Comparison of ENCODE assay signal across 10 cellular contexts in genomic region chr3:56926513-56927282, GRCh38.
DNase-seq lines count a peak whose midpoint lies in the region; ATAC-seq, FAIRE-seq and TF ChIP-seq lines count a peak whose summit lies in the region.
"Had no signal": no experiment of that assay in that cellular context is flagged by ENCODE, and none has a peak within 500 bp of the region (broad histone marks: within the 10 kb centered on the region; RNA-seq: fewer than 3 reads in every experiment).

No MANE protein-coding gene starts in this region.

- no peak overlapping the region for H3K27ac ChIP-seq in HEK293 (ENCODE audit: extremely low read depth, low read depth, low read length)
- H3K27ac ChIP-seq in lung (ENCODE audit: low read depth in 1 of 2, low read length in 1 of 2), result peak overlapping the region; percentile 10 to 70

- WGBS in lung, 2 donors, result 63 to 73% methylated on average over 3 of the region's 3 CpGs

- peaks cover 1% of the 10 kb centered on the region for H3K4me1 ChIP-seq in HEK293 (ENCODE audit: control insufficient read depth, insufficient read depth, low read length)
- peaks cover 16 to 19% of the 10 kb centered on the region in 2 donors for H3K4me1 ChIP-seq in lung (ENCODE audit: control insufficient read depth in 2 of 2, insufficient read depth in 2 of 2, low read length in 2 of 2)

- H3K36me3 ChIP-seq in HEK293 (ENCODE audit: control insufficient read depth in 2 of 2, insufficient read depth in 1 of 2, low read length in 2 of 2) (no peaks in the 10 kb centered on the region), bronchial epithelial cell (ENCODE audit: control insufficient read depth, insufficient read depth, low read length) (no peaks in the 10 kb centered on the region), lung (ENCODE audit: control insufficient read depth in 2 of 2, insufficient read depth in 2 of 2, low read length in 2 of 2) (no peaks in the 10 kb centered on the region)

- POLR2A ChIA-PET in AG04449 (lab: Yijun Ruan, JAX) (no interaction called here), HEK293 (lab: Yijun Ruan, JAX) (no interaction called here)

- H3K27me3 ChIP-seq in bronchial epithelial cell (ENCODE audit: control insufficient read depth, insufficient read depth, low read length) (no peaks in the 10 kb centered on the region), lung (ENCODE audit: control insufficient read depth, insufficient read depth) (no peaks in the 10 kb centered on the region)

- H3K4me3 ChIP-seq in AG04449 (ENCODE audit: low read depth, low read length), result no peak overlapping the region
- no peak overlapping the region for H3K4me3 ChIP-seq in HEK293 (ENCODE audit: low read depth, low read length)
- no peak overlapping the region for H3K4me3 ChIP-seq in bronchial epithelial cell (ENCODE audit: low read depth, low read length)
- H3K4me3 ChIP-seq in lung, result no peak overlapping the region

- no peak for ATAC-seq in lung (ENCODE audit: insufficient read depth, low FRiP score)
- no peak for ATAC-seq in left colon

- DNase-seq in AG04449 (ENCODE audit: low read depth, low spot score) (peak; percentile 5), bronchial epithelial cell (ENCODE audit: low read depth) (peak; percentile 54), lung (ENCODE audit: low spot score) (no peak), left colon (no peak), NCI-H146 (lab: John Stamatoyannopoulos, UW) (no peak)
- DNase-seq in stimulated activated CD8-positive, alpha-beta memory T cell treated with anti-CD3 and anti-CD28 coated beads, Interleukin-4, amount 100 ng/mL, for 48 hours, result no peak
- DNase-seq in stimulated activated CD4-positive, alpha-beta T cell treated with anti-CD3 and anti-CD28 coated beads, Interleukin-1b, Interleukin-23, amount 100 ng/mL, for 48 hours, result no peak

- CTCF ChIA-PET in AG04449 (lab: Yijun Ruan, JAX), result no interaction called here
- CTCF ChIA-PET in HEK293 (lab: Yijun Ruan, JAX), result no interaction called here

- TF ChIP-seq CTCF in AG04449 (IDR thresholded peaks at IDR 0.05; ENCODE audit: insufficient read depth, low read length, missing control alignments) (no peak), HEK293 (tag by site-specific recombination; IDR thresholded peaks at IDR 0.05) (no peak), bronchial epithelial cell (IDR thresholded peaks at IDR 0.05; ENCODE audit: insufficient read depth, low read length, severe bottlenecking) (no peak), lung (IDR thresholded peaks at IDR 0.05; ENCODE audit: control extremely low read depth, extremely low read depth) (no peak)

- intact Hi-C loops in left colon (cut with DNase I, micrococcal nuclease), result no loop called here

- H3K9me3 ChIP-seq in HEK293 (ENCODE audit: control insufficient read depth, insufficient read depth, low read depth, low read length) (no peaks in the 10 kb centered on the region), lung (ENCODE audit: control insufficient read depth in 2 of 2, insufficient read depth in 1 of 2, low read length in 1 of 2) (no peaks in the 10 kb centered on the region)

- no peak for FAIRE-seq in bronchial epithelial cell (lab: Jason Lieb, UNC)
- FAIRE-seq: colon, D721Med had no signal

TF ChIP-seq in HEK293, 187 proteins besides CTCF, POLR2A, EP300 and RAD21 (continues in another document):
- TF ChIP-seq MYNN (tag by site-specific recombination; IDR thresholded peaks at IDR 0.05; ENCODE audit: borderline replicate concordance) (no peak), ZBTB49 (tag by site-specific recombination; IDR thresholded peaks at IDR 0.05; ENCODE audit: low read depth) (no peak), PRDM6 (tag by site-specific recombination; IDR thresholded peaks at IDR 0.05) (peak; percentile 48), FEZF1 (tag by site-specific recombination; IDR thresholded peaks at IDR 0.05) (no peak), ZBTB44 (tag by site-specific recombination; IDR thresholded peaks at IDR 0.05) (no peak), PRDM2 (tag by site-specific recombination; IDR thresholded peaks at IDR 0.05; ENCODE audit: borderline replicate concordance) (no peak), ZNF76 (tag by site-specific recombination; IDR thresholded peaks at IDR 0.05; ENCODE audit: borderline replicate concordance, low read depth) (no peak), ZNF169 (tag by site-specific recombination; IDR thresholded peaks at IDR 0.05) (no peak), GLI4 (tag by site-specific recombination; IDR thresholded peaks at IDR 0.05) (no peak), GLIS1 (tag by site-specific recombination; IDR thresholded peaks at IDR 0.05) (peak; percentile 83)

Comparison
In these comparisons a context has a peak if more than half of its experiments do, and no peak if none do; other contexts are left out.
1. DNase-seq: peak in AG04449 (single experiment) and bronchial epithelial cell (single experiment); none in lung (single experiment), stimulated activated CD8-positive, alpha-beta memory T cell treated with anti-CD3 and anti-CD28 coated beads, Interleukin-4, amount 100 ng/mL, for 48 hours (single experiment), stimulated activated CD4-positive, alpha-beta T cell treated with anti-CD3 and anti-CD28 coated beads, Interleukin-1b, Interleukin-23, amount 100 ng/mL, for 48 hours (single experiment), left colon (0 of 2) and NCI-H146 (single experiment).